ENCODE assay signal across 1 cellular context in the genomic region with DNA sequence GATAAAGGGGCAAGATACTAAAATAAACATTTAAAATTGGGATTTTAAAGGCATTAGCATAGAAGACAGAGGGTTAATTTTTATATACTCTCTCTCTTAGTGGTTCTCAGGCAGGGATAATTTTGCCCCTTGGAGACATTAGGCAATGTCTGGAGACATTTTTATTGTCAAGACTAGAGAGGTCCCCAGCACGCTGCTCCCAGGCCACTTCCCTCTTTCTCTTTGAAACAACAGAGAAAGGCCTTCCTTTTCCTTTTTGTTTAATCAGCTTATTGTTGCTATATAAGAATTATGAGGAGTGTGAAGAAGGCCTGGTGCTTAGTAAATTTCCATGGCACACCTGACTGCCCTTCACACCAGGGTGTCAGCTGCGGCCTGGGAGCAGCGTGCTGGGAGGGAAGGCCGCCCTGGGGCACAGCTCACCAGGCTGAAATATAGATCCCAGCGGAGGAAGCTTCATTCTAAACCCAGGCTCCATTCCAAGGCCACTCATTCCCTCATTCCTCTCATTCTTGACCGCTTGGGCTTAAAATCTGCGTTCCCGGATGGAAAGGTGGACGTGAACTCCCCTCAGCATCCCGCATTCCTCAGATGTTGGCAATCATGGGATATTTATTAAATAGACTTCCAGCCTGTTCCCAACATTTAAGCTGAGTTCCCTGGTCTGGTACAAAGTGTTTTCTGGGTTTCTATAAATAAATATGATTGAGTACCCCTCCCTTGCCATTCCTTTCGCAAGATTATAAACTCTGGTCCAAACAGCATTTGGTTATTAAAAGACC.
TF ChIP-seq lines count a peak whose summit lies in the region.

No MANE protein-coding gene starts in this region.

TF ChIP-seq in GM23338, 12 proteins besides CTCF, POLR2A, EP300 and RAD21 (continued from another document):
- TF ChIP-seq, protein P1, sequence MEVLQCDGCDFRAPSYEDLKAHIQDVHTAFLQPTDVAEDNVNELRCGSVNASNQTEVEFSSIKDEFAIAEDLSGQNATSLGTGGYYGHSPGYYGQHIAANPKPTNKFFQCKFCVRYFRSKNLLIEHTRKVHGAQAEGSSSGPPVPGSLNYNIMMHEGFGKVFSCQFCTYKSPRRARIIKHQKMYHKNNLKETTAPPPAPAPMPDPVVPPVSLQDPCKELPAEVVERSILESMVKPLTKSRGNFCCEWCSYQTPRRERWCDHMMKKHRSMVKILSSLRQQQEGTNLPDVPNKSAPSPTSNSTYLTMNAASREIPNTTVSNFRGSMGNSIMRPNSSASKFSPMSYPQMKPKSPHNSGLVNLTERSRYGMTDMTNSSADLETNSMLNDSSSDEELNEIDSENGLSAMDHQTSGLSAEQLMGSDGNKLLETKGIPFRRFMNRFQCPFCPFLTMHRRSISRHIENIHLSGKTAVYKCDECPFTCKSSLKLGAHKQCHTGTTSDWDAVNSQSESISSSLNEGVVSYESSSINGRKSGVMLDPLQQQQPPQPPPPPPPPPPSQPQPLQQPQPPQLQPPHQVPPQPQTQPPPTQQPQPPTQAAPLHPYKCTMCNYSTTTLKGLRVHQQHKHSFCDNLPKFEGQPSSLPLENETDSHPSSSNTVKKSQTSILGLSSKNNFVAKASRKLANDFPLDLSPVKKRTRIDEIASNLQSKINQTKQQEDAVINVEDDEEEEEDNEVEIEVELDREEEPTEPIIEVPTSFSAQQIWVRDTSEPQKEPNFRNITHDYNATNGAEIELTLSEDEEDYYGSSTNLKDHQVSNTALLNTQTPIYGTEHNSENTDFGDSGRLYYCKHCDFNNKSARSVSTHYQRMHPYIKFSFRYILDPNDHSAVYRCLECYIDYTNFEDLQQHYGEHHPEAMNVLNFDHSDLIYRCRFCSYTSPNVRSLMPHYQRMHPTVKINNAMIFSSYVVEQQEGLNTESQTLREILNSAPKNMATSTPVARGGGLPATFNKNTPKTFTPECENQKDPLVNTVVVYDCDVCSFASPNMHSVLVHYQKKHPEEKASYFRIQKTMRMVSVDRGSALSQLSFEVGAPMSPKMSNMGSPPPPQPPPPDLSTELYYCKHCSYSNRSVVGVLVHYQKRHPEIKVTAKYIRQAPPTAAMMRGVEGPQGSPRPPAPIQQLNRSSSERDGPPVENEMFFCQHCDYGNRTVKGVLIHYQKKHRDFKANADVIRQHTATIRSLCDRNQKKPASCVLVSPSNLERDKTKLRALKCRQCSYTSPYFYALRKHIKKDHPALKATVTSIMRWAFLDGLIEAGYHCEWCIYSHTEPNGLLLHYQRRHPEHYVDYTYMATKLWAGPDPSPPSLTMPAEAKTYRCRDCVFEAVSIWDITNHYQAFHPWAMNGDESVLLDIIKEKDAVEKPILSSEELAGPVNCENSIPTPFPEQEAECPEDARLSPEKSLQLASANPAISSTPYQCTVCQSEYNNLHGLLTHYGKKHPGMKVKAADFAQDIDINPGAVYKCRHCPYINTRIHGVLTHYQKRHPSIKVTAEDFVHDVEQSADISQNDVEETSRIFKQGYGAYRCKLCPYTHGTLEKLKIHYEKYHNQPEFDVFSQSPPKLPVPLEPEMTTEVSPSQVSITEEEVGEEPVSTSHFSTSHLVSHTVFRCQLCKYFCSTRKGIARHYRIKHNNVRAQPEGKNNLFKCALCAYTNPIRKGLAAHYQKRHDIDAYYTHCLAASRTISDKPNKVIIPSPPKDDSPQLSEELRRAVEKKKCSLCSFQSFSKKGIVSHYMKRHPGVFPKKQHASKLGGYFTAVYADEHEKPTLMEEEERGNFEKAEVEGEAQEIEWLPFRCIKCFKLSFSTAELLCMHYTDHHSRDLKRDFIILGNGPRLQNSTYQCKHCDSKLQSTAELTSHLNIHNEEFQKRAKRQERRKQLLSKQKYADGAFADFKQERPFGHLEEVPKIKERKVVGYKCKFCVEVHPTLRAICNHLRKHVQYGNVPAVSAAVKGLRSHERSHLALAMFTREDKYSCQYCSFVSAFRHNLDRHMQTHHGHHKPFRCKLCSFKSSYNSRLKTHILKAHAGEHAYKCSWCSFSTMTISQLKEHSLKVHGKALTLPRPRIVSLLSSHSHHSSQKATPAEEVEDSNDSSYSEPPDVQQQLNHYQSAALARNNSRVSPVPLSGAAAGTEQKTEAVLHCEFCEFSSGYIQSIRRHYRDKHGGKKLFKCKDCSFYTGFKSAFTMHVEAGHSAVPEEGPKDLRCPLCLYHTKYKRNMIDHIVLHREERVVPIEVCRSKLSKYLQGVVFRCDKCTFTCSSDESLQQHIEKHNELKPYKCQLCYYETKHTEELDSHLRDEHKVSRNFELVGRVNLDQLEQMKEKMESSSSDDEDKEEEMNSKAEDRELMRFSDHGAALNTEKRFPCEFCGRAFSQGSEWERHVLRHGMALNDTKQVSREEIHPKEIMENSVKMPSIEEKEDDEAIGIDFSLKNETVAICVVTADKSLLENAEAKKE (CRISPR knock-in tag; IDR thresholded peaks at IDR 0.05) = no peak
